In the genomic region with DNA sequence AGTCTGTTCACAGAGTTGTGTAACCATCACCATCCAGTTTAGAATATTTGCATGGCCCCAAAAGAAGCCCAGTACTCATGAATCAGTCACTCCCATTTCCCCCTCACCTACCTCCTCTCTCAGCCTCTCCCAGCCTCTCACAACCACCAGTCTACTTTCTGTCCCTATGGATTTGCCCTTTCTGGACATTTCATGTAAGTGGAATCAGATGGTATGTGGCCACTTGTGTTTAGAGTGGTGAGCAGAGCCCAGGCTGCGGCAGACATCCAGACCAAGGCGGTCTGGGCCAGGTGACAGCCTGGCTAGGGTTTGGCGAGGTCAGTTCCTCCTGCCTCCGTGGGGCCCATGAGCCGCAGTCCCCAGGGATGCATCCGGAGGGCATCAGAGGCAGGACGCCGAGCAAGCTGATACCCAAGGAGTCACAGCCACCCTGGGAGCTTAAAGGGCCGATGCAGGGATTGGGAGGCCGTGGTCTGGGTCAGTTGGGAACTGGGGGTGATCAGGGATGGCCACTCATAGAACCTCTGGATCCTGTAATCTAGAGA, we compare ENCODE assay signal across 1 cellular context.
TF ChIP-seq lines count a peak whose summit lies in the region.

No MANE protein-coding gene starts in this region.

TF ChIP-seq in K562, 482 proteins besides CTCF, POLR2A, EP300 and RAD21 (continued from another document):
- TF ChIP-seq AFF1 (IDR thresholded peaks at IDR 0.05; ENCODE audit: low read depth in 1 of 2, partially characterized antibody in 2 of 2), result no peak
- TF ChIP-seq, protein P1, sequence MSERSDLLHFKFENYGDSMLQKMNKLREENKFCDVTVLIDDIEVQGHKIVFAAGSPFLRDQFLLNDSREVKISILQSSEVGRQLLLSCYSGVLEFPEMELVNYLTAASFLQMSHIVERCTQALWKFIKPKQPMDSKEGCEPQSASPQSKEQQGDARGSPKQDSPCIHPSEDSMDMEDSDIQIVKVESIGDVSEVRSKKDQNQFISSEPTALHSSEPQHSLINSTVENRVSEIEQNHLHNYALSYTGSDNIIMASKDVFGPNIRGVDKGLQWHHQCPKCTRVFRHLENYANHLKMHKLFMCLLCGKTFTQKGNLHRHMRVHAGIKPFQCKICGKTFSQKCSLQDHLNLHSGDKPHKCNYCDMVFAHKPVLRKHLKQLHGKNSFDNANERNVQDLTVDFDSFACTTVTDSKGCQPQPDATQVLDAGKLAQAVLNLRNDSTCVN (CRISPR knock-in tag; IDR thresholded peaks at IDR 0.05), result 0 out of 2 replicates have a peak, but pooled peaks have one; percentile 55
- TF ChIP-seq, protein P2, sequence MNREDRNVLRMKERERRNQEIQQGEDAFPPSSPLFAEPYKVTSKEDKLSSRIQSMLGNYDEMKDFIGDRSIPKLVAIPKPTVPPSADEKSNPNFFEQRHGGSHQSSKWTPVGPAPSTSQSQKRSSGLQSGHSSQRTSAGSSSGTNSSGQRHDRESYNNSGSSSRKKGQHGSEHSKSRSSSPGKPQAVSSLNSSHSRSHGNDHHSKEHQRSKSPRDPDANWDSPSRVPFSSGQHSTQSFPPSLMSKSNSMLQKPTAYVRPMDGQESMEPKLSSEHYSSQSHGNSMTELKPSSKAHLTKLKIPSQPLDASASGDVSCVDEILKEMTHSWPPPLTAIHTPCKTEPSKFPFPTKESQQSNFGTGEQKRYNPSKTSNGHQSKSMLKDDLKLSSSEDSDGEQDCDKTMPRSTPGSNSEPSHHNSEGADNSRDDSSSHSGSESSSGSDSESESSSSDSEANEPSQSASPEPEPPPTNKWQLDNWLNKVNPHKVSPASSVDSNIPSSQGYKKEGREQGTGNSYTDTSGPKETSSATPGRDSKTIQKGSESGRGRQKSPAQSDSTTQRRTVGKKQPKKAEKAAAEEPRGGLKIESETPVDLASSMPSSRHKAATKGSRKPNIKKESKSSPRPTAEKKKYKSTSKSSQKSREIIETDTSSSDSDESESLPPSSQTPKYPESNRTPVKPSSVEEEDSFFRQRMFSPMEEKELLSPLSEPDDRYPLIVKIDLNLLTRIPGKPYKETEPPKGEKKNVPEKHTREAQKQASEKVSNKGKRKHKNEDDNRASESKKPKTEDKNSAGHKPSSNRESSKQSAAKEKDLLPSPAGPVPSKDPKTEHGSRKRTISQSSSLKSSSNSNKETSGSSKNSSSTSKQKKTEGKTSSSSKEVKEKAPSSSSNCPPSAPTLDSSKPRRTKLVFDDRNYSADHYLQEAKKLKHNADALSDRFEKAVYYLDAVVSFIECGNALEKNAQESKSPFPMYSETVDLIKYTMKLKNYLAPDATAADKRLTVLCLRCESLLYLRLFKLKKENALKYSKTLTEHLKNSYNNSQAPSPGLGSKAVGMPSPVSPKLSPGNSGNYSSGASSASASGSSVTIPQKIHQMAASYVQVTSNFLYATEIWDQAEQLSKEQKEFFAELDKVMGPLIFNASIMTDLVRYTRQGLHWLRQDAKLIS (CRISPR knock-in tag; IDR thresholded peaks at IDR 0.05), result no peak
- peak; percentile 74 for TF ChIP-seq E2F4 (CRISPR knock-in tag; IDR thresholded peaks at IDR 0.05; ENCODE audit: low read depth)
- TF ChIP-seq, protein P3, sequence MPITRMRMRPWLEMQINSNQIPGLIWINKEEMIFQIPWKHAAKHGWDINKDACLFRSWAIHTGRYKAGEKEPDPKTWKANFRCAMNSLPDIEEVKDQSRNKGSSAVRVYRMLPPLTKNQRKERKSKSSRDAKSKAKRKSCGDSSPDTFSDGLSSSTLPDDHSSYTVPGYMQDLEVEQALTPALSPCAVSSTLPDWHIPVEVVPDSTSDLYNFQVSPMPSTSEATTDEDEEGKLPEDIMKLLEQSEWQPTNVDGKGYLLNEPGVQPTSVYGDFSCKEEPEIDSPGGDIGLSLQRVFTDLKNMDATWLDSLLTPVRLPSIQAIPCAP (CRISPR knock-in tag; IDR thresholded peaks at IDR 0.05; ENCODE audit: borderline replicate concordance), result no peak
- TF ChIP-seq FOXM1 (IDR thresholded peaks at IDR 0.05; ENCODE audit: low read depth), result no peak
- no peak for TF ChIP-seq FOXM1 (CRISPR knock-in tag; IDR thresholded peaks at IDR 0.05; ENCODE audit: low read depth)
- no peak for TF ChIP-seq POLR2G (IDR thresholded peaks at IDR 0.05; ENCODE audit: low read depth, low read length)
- TF ChIP-seq ZNF121 (CRISPR knock-in tag; conservative IDR thresholded peaks at IDR 0.05), result no peak
- no peak for TF ChIP-seq TOE1 (IDR thresholded peaks at IDR 0.05; ENCODE audit: borderline replicate concordance)
- 0 out of 2 replicates have a peak, but pooled peaks have one; percentile 86 for TF ChIP-seq TOE1 (CRISPR knock-in tag; IDR thresholded peaks at IDR 0.05; ENCODE audit: borderline replicate concordance, low read depth)
- no peak for TF ChIP-seq HOXB6 (CRISPR knock-in tag; IDR thresholded peaks at IDR 0.05; ENCODE audit: borderline replicate concordance)
- no peak for TF ChIP-seq ZNF408 (CRISPR knock-in tag; IDR thresholded peaks at IDR 0.05; ENCODE audit: low read depth)
